22 cellular contexts compared by ENCODE assay signal in genomic region chr7:157792241-157792950, GRCh38.
A peak's percentile ranks its signal among the peaks of the same experiment; 100 is the strongest.
DNase-seq lines count a peak whose midpoint lies in the region; ATAC-seq and TF ChIP-seq lines count a peak whose summit lies in the region.
"Had no signal": no experiment of that assay in that cellular context is flagged by ENCODE, and none has a peak within 500 bp of the region (broad histone marks: within the 10 kb centered on the region; RNA-seq: fewer than 3 reads in every experiment).

No MANE protein-coding gene starts in this region.

- H3K36me3 ChIP-seq in RWPE2 (ENCODE audit: low read depth), result no peaks in the 10 kb centered on the region
- no peaks in the 10 kb centered on the region; the same call in 1 of the 2 replicates for H3K36me3 ChIP-seq in GM23338 (ENCODE audit: insufficient read depth)
- H3K36me3 ChIP-seq: BLaER1 treated with 17β-estradiol and CSF1 and Interleukin-3, amounts not matched to agents 10 nM and 100 nM had no signal

- H3K36me3 Mint-ChIP-seq in CD14-positive monocyte, result no peaks in the 10 kb centered on the region
- H3K36me3 Mint-ChIP-seq in chondrocyte (ENCODE audit: low read depth), result no peaks in the 10 kb centered on the region
- H3K36me3 Mint-ChIP-seq in endothelial cell (ENCODE audit: low read depth, unreplicated experiment), result peaks cover 32% of the 10 kb centered on the region
- H3K36me3 Mint-ChIP-seq in GM23338 (ENCODE audit: low read depth), result peaks cover 48% of the 10 kb centered on the region
- H3K36me3 Mint-ChIP-seq: CD4-positive, alpha-beta memory T cell; CD4-positive, CD25-positive, alpha-beta regulatory T cell; CD8-positive, alpha-beta memory T cell had no signal

- H3F3A ChIP-seq in GM23338 (replicated peaks; ENCODE audit: low read depth), result no peaks in the 10 kb centered on the region

- no peak overlapping the region for H2AFZ ChIP-seq in GM23338

- H4K20me1 ChIP-seq in GM23338 (replicated peaks; ENCODE audit: insufficient read depth), result no peaks in the 10 kb centered on the region
- H4K20me1 ChIP-seq: BLaER1 treated with 17β-estradiol and CSF1 and Interleukin-3, amounts not matched to agents 10 nM and 100 nM had no signal

- H3K27me3 ChIP-seq in RWPE2 (ENCODE audit: insufficient read depth, poor library complexity, severe bottlenecking), result no peaks in the 10 kb centered on the region
- H3K27me3 ChIP-seq in GM23338 (ENCODE audit: insufficient read depth), result no peaks in the 10 kb centered on the region
- H3K27me3 ChIP-seq: BLaER1 treated with 17β-estradiol and CSF1 and Interleukin-3, amounts not matched to agents 10 nM and 100 nM had no signal

- H3K9me3 Mint-ChIP-seq in CD14-positive monocyte (peaks cover 0 to 3% (median 0%) of the 10 kb centered on the region in 7 donors), chondrocyte (ENCODE audit: low read depth) (no peaks in the 10 kb centered on the region), endothelial cell (ENCODE audit: unreplicated experiment) (peaks cover 46% of the 10 kb centered on the region), GM23338 (peaks cover 95% of the 10 kb centered on the region)
- H3K9me3 Mint-ChIP-seq: CD4-positive, alpha-beta memory T cell; CD4-positive, CD25-positive, alpha-beta regulatory T cell; CD8-positive, alpha-beta memory T cell had no signal

- DNase-seq in CD14-positive monocyte (ENCODE audit: low spot score) (peak; percentile 38), RWPE2 (ENCODE audit: low spot score) (peak; percentile 30), chondrocyte (ENCODE audit: low spot score) (peak; percentile 86), endothelial cell (ENCODE audit: low spot score) (no peak), OCI-M2 (lab: John Stamatoyannopoulos, UW; ENCODE audit: unreplicated experiment) (no peak), GM23338 (ENCODE audit: low spot score) (no peak)
- DNase-seq in stimulated activated CD4-positive, alpha-beta T cell treated with anti-CD3 and anti-CD28 coated beads, Interleukin-2, amount 100 ng/mL, for 48 hours, result no peak
- DNase-seq: 8988T; ACHN; CD4-positive, alpha-beta memory T cell; CD4-positive, CD25-positive, alpha-beta regulatory T cell; CD8-positive, alpha-beta memory T cell; DMS 273 treated with DMSO at 0.1 percent for 48 hours; DMS153; DMS53; DMS79; EL; GDM1 had no signal

- H3K4me1 ChIP-seq in RWPE2 (ENCODE audit: insufficient read depth, poor library complexity, severe bottlenecking) (no peaks in the 10 kb centered on the region), GM23338 (ENCODE audit: insufficient read depth) (no peaks in the 10 kb centered on the region)

- H3K27ac ChIP-seq in RWPE2 (ENCODE audit: poor library complexity, severe bottlenecking) (no peak overlapping the region), GM23338 (ENCODE audit: low read depth) (no peak overlapping the region)
- H3K27ac ChIP-seq: BLaER1 treated with 17β-estradiol and CSF1 and Interleukin-3, amounts not matched to agents 10 nM and 100 nM; C4-2B had no signal

- TF ChIP-seq CTCF in CD14-positive monocyte (IDR thresholded peaks at IDR 0.05) (no peak), RWPE2 (IDR thresholded peaks at IDR 0.05; ENCODE audit: poor library complexity, severe bottlenecking) (no peak), chondrocyte (IDR thresholded peaks at IDR 0.05) (no peak), endothelial cell (IDR thresholded peaks at IDR 0.05; ENCODE audit: unreplicated experiment) (no peak), GM23338 (conservative IDR thresholded peaks at IDR 0.05; ENCODE audit: low read depth in 2 of 2) (no peak)

- peaks cover 2 to 11% (median 6%) of the 10 kb centered on the region in 3 donors for H3K27me3 Mint-ChIP-seq in CD14-positive monocyte (ENCODE audit: low read depth in 3 of 3)
- H3K27me3 Mint-ChIP-seq in chondrocyte (ENCODE audit: low read depth), result peaks cover 8% of the 10 kb centered on the region
- peaks cover 23% of the 10 kb centered on the region for H3K27me3 Mint-ChIP-seq in endothelial cell (ENCODE audit: unreplicated experiment)
- H3K27me3 Mint-ChIP-seq in GM23338 (ENCODE audit: insufficient read depth, low read depth, poor library complexity), result peaks cover 8% of the 10 kb centered on the region
- H3K27me3 Mint-ChIP-seq: CD4-positive, alpha-beta memory T cell; CD4-positive, CD25-positive, alpha-beta regulatory T cell had no signal

- H3K4me1 Mint-ChIP-seq in CD14-positive monocyte (no peaks in the 10 kb centered on the region), chondrocyte (ENCODE audit: low read depth) (no peaks in the 10 kb centered on the region), endothelial cell (ENCODE audit: unreplicated experiment) (no peaks in the 10 kb centered on the region), GM23338 (no peaks in the 10 kb centered on the region)
- H3K4me1 Mint-ChIP-seq: CD8-positive, alpha-beta memory T cell had no signal

- no peaks in the 10 kb centered on the region for H3K9me2 ChIP-seq in GM23338 (ENCODE audit: insufficient read depth)

- H3K4me3 ChIP-seq in RWPE2 (ENCODE audit: severe bottlenecking), result no peak overlapping the region
- H3K4me3 ChIP-seq in GM23338, result no peak overlapping the region
- H3K4me3 ChIP-seq: BLaER1 treated with 17β-estradiol and CSF1 and Interleukin-3, amounts not matched to agents 10 nM and 100 nM; GM12878 had no signal

- ATAC-seq in RWPE2 (ENCODE audit: low read depth) (no peak), GM18868 (IDR thresholded peaks at IDR 0.05; ENCODE audit: unreplicated experiment) (no peak), GM23338 (no peak)
- ATAC-seq: GM12878 had no signal

- H3K9me3 ChIP-seq in RWPE2 (ENCODE audit: severe bottlenecking), result no peaks in the 10 kb centered on the region
- H3K9me3 ChIP-seq: BLaER1 treated with 17β-estradiol and CSF1 and Interleukin-3, amounts not matched to agents 10 nM and 100 nM had no signal

- no peak overlapping the region for H3K4me2 ChIP-seq in GM23338

- H3K4me3 Mint-ChIP-seq in CD14-positive monocyte, result no peak overlapping the region
- H3K4me3 Mint-ChIP-seq in chondrocyte (ENCODE audit: unreplicated experiment), result no peak overlapping the region
- H3K4me3 Mint-ChIP-seq in endothelial cell (ENCODE audit: unreplicated experiment), result peak overlapping the region; percentile 47
- no peak overlapping the region for H3K4me3 Mint-ChIP-seq in GM23338
- H3K4me3 Mint-ChIP-seq: CD4-positive, alpha-beta memory T cell; CD4-positive, CD25-positive, alpha-beta regulatory T cell; CD8-positive, alpha-beta memory T cell had no signal

- H3K27ac Mint-ChIP-seq in CD14-positive monocyte, result no peak overlapping the region
- no peak overlapping the region for H3K27ac Mint-ChIP-seq in chondrocyte (ENCODE audit: unreplicated experiment)
- H3K27ac Mint-ChIP-seq in endothelial cell (ENCODE audit: unreplicated experiment), result no peak overlapping the region
- H3K27ac Mint-ChIP-seq in GM23338, result no peak overlapping the region
- H3K27ac Mint-ChIP-seq: CD4-positive, alpha-beta memory T cell; CD4-positive, CD25-positive, alpha-beta regulatory T cell; CD8-positive, alpha-beta memory T cell had no signal

- intact Hi-C loops in CD14-positive monocyte (cut with micrococcal nuclease), result no loop called here

- H3K79me2 ChIP-seq in GM23338 (replicated peaks; ENCODE audit: insufficient read depth), result no peaks in the 10 kb centered on the region

TF ChIP-seq in GM23338, 12 proteins besides CTCF, POLR2A, EP300 and RAD21:
- TF ChIP-seq NANOG (IDR thresholded peaks at IDR 0.05; ENCODE audit: borderline replicate concordance) (no peak), STAT1 (IDR thresholded peaks at IDR 0.05; ENCODE audit: unreplicated experiment) (no peak), ZNF114 (CRISPR knock-in tag; IDR thresholded peaks at IDR 0.05) (no peak)

Comparison
In these comparisons a context has a peak if more than half of its experiments do, and no peak if none do; other contexts are left out.
1. DNase-seq: peak in CD14-positive monocyte (single experiment), RWPE2 (single experiment) and chondrocyte (single experiment); none in endothelial cell (single experiment), OCI-M2 (single experiment), stimulated activated CD4-positive, alpha-beta T cell treated with anti-CD3 and anti-CD28 coated beads, Interleukin-2, amount 100 ng/mL, for 48 hours (0 of 2) and GM23338 (single experiment).